Comparison of ENCODE assay signal across 23 cellular contexts in genomic region chr11:65947133-65947532, GRCh38. TPM values are rescaled to one million over a fixed set of nuclear protein-coding genes. Genes with fewer than 3 reads are reported as not detected.
"Had no signal": no experiment of that assay in that cellular context is flagged by ENCODE, and none has a peak within 500 bp of the region (broad histone marks: within the 10 kb centered on the region; RNA-seq: fewer than 3 reads in every experiment).

No MANE protein-coding gene starts in this region.

- H3K27me3 ChIP-seq: colonic mucosa, thyroid gland had no signal

- H3K4me1 ChIP-seq: colonic mucosa, esophagus muscularis mucosa had no signal

- H3K27me3 Mint-ChIP-seq: activated naive CD8-positive, alpha-beta T cell; stimulated activated memory B cell treated with anti-CD40 and anti-IgM and Interleukin-4, amounts not matched to agents 10 μg/mL and 1 μg/mL and 100 μg/mL, for 72 hours; T-helper 17 cell had no signal

- H3K27ac Mint-ChIP-seq: activated naive CD8-positive, alpha-beta T cell; brain; naive B cell; stimulated activated memory B cell treated with anti-CD40 and anti-IgM and Interleukin-4, amounts not matched to agents 10 μg/mL and 1 μg/mL and 100 μg/mL, for 72 hours; T-helper 17 cell had no signal

- H3K4me3 ChIP-seq: colonic mucosa, esophagus muscularis mucosa, thyroid gland had no signal

- H3K9me3 ChIP-seq: colonic mucosa, esophagus muscularis mucosa, thyroid gland had no signal

- H3K4me3 Mint-ChIP-seq: activated naive CD8-positive, alpha-beta T cell; brain; naive B cell; stimulated activated memory B cell treated with anti-CD40 and anti-IgM and Interleukin-4, amounts not matched to agents 10 μg/mL and 1 μg/mL and 100 μg/mL, for 72 hours; T-helper 17 cell had no signal

- H3K36me3 Mint-ChIP-seq: activated naive CD8-positive, alpha-beta T cell; brain; naive B cell; stimulated activated memory B cell treated with anti-CD40 and anti-IgM and Interleukin-4, amounts not matched to agents 10 μg/mL and 1 μg/mL and 100 μg/mL, for 72 hours had no signal

- H3K27ac ChIP-seq: colonic mucosa, esophagus muscularis mucosa, thyroid gland had no signal

- ATAC-seq: left lobe of liver; stimulated activated memory B cell treated with anti-CD40 and anti-IgM and Interleukin-4, amounts not matched to agents 10 μg/mL and 1 μg/mL and 100 μg/mL, for 72 hours; T-helper 17 cell had no signal

- H3K36me3 ChIP-seq: colonic mucosa, esophagus muscularis mucosa, thyroid gland had no signal

- H3K4me1 Mint-ChIP-seq: stimulated activated memory B cell treated with anti-CD40 and anti-IgM and Interleukin-4, amounts not matched to agents 10 μg/mL and 1 μg/mL and 100 μg/mL, for 72 hours; T-helper 17 cell had no signal

- H3K9me3 Mint-ChIP-seq: brain; naive B cell; stimulated activated memory B cell treated with anti-CD40 and anti-IgM and Interleukin-4, amounts not matched to agents 10 μg/mL and 1 μg/mL and 100 μg/mL, for 72 hours had no signal

- DNase-seq: activated CD4-positive, alpha-beta T cell treated with anti-CD3 and anti-CD28 coated beads for 4 hours; activated CD8-positive, alpha-beta memory T cell treated with anti-CD3 and anti-CD28 coated beads, Interleukin-2, amount 50 U/mL, for 48 hours; activated gamma-delta T cell treated with Interleukin-2 at 50 U/mL for 16 hours; amniotic stem cell; central memory CD4-positive, alpha-beta T cell; colonic mucosa; foreskin fibroblast; glutamatergic neuron; hypothalamus; midbrain; naive B cell; retina; stimulated activated CD4-positive, alpha-beta T cell treated with anti-CD3 and anti-CD28 coated beads, Interleukin-2, amount 100 ng/mL, for 48 hours; T-helper 17 cell; thyroid gland had no signal

RNA-seq across cellular contexts. Expression of gene TSGA10IP, which starts 1.9 kb away (rescaled TPM):
- total RNA-seq: colonic mucosa, esophagus muscularis mucosa, left lobe of liver, lung microvascular endothelial cell, skeletal muscle tissue, T-helper 17 cell, urinary bladder had no signal

RNA-seq across cellular contexts. Expression of gene FOSL1, which starts 46.9 kb away (rescaled TPM):
- total RNA-seq: skeletal muscle tissue, urinary bladder had no signal
